Comparison of ENCODE assay signal across 8 cellular contexts in genomic region chr20:51750037-51750769, GRCh38. TPM values are rescaled to one million over a fixed set of nuclear protein-coding genes. Genes with fewer than 3 reads are reported as not detected.
DNase-seq lines count a peak whose midpoint lies in the region; TF ChIP-seq lines count a peak whose summit lies in the region.

No MANE protein-coding gene starts in this region.

- TF ChIP-seq CTCF in HFF-Myc (IDR thresholded peaks at IDR 0.05; ENCODE audit: low read depth, low read length, missing control alignments), result no peak
- no peak for TF ChIP-seq CTCF in VCaP (conservative IDR thresholded peaks at IDR 0.05)
- TF ChIP-seq CTCF in fibroblast of the aortic adventitia (IDR thresholded peaks at IDR 0.05; ENCODE audit: insufficient read depth, low read length), result no peak
- TF ChIP-seq CTCF in ovary (IDR thresholded peaks at IDR 0.05), result no peak

- H3K4me1 ChIP-seq in ovary (ENCODE audit: insufficient read depth), result peaks cover 7% of the 10 kb centered on the region

- intact Hi-C loops in ovary (cut with DNase I), result no loop called here

- no peak for TF ChIP-seq EP300 in ovary (IDR thresholded peaks at IDR 0.05)

- no peak for TF ChIP-seq POLR2A in ovary (IDR thresholded peaks at IDR 0.05)

- DNase-seq in AG08395 (ENCODE audit: low spot score) (peak; percentile 88), HFF-Myc (ENCODE audit: extremely low read depth, low read depth) (peak; percentile 72), fibroblast of the aortic adventitia (ENCODE audit: low read depth) (peak; percentile 92), ovary (peak in 3 of 5 donors; percentile 40 to 59 (median 44)), NCI-H187 (lab: John Stamatoyannopoulos, UW) (no peak), putamen (ENCODE audit: low spot score) (no peak), D341Med (ENCODE audit: low spot score) (no peak)

- H3K9me3 ChIP-seq in ovary, result no peaks in the 10 kb centered on the region

- H3K27me3 ChIP-seq in ovary, result no peaks in the 10 kb centered on the region

- H3K36me3 ChIP-seq in ovary, result no peaks in the 10 kb centered on the region

- H3K4me3 ChIP-seq in HFF-Myc (replicated peaks; ENCODE audit: low read depth, low read length) (no peak overlapping the region), fibroblast of the aortic adventitia (ENCODE audit: low read depth, low read length) (no peak overlapping the region), ovary (no peak overlapping the region)

- H3K27ac ChIP-seq in VCaP (peak overlapping the region; percentile 13; the same call in 1 of the 2 replicates), ovary (no peak overlapping the region)

- 73 to 76% (median 74%) methylated on average over 19 of the region's 19 CpGs for WGBS in ovary, 3 donors

RNA-seq across cellular contexts. Expression of gene ATP9A, which starts 18.0 kb away (rescaled TPM):
- total RNA-seq in fibroblast of the aortic adventitia (ENCODE audit: low replicate concordance) (23.7 and 69.1 TPM in 2 replicates), ovary (10 to 100 TPM; 20.0 to 44.6 (median 34.9) TPM)
- polyA plus RNA-seq in ovary, result 10 to 100 TPM; 12.9 to 27.8 TPM

RNA-seq across cellular contexts. Expression of gene SALL4, which starts 52.1 kb away (rescaled TPM):
- total RNA-seq in fibroblast of the aortic adventitia (ENCODE audit: low replicate concordance) (0.36 and 4.1 TPM in 2 replicates), ovary (under 1 TPM in 4 of 7 donors, not detected in 3; 0.27 to 0.57 (median 0.32) TPM)
- polyA plus RNA-seq in ovary, result under 1 TPM; 0.03 to 0.15 TPM

Comparison
In these comparisons a context has a peak if more than half of its experiments do, and no peak if none do; other contexts are left out.
1. DNase-seq: peak in AG08395 (single experiment), HFF-Myc (single experiment), fibroblast of the aortic adventitia (single experiment) and ovary (3 of 5); none in NCI-H187 (0 of 2), putamen (single experiment) and D341Med (single experiment).